Comparison of ENCODE assay signal across 8 cellular contexts in the genomic region with DNA sequence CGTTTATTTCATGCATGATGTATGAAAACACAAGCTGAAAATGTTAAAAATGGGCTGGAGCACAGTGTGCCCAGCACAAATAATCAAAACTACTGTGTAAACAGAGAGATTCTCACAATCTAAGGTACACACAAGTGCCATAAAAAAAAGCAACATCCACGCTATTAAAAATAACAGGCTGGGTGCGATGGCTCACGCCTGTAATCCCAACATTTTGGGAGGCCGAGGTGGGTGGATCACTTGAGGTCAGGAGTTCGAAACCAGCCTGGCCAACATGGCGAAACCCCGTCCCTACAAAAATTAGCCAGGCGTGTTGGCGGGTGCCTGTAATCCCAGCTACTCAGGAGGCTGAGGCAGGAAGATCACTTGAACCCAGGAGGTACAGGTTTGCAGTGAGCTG. TPM values are rescaled to one million over a fixed set of nuclear protein-coding genes. Genes with fewer than 3 reads are reported as not detected.
DNase-seq lines count a peak whose midpoint lies in the region; ATAC-seq and TF ChIP-seq lines count a peak whose summit lies in the region.
"Not testable (repeated sequence)": the region's sequence is repeated elsewhere in the genome, so short reads cannot be mapped to it uniquely, and the experiment has no call there.

No MANE protein-coding gene starts in this region.

- CTCF ChIA-PET in OCI-LY7 (lab: Charles Lee; ENCODE audit: unreplicated experiment), result not testable (repeated sequence)

- H3K4me1 ChIP-seq in BLaER1 (peaks cover 63% of the 10 kb centered on the region), GM23248 (ENCODE audit: insufficient read depth) (peaks cover 53% of the 10 kb centered on the region), OCI-LY7 (ENCODE audit: insufficient read depth, low read length, poor library complexity, severe bottlenecking) (peaks cover 29% of the 10 kb centered on the region), heart left ventricle (peaks cover 0 to 65% (median 52%) of the 10 kb centered on the region in 12 donors)

- H3K27me3 ChIP-seq in BLaER1; GM23248 (replicated peaks; ENCODE audit: insufficient read depth); heart left ventricle: not testable (repeated sequence)

- POLR2A ChIA-PET in OCI-LY7 (lab: Charles Lee), result interaction anchor here (0.8 to 2.4 kb wide), 9 partner anchors 9 to 75 kb away, joined by 3 to 14 read pairs (median 5); a partner anchor contains a TSS

- peak overlapping the region; percentile 80 for H3K4me2 ChIP-seq in BLaER1
- H3K4me2 ChIP-seq in GM23248 (ENCODE audit: unreplicated experiment), result peak overlapping the region; percentile 54
- peak overlapping the region; percentile 63 for H3K4me2 ChIP-seq in OCI-LY7 (ENCODE audit: low read length)

- ATAC-seq in activated T-cell treated with anti-CD3 and anti-CD28 coated beads, Interleukin-2, amount 50 U/mL, for 4 hours; naive B cell (ENCODE audit: low read depth in 2 of 2): not testable (repeated sequence)
- peak; percentile 9 for ATAC-seq in central memory CD8-positive, alpha-beta T cell (replicated peaks; ENCODE audit: extremely low read depth, poor library complexity, severe bottlenecking)
- ATAC-seq in heart left ventricle, result peak in 2 of 4 donors; percentile 3 to 43

- WGBS in GM23248 (ENCODE audit: low coverage in 1 of 2, low lambda C conversion rate in 2 of 2, missing lambda C conversion rate in 2 of 2), 2 experiments, result 79 to 83% methylated on average over 10 of the region's 10 CpGs
- 59 to 73% (median 67%) methylated on average over 10 of the region's 10 CpGs for WGBS in heart left ventricle, 4 donors

- BruUV-seq in OCI-LY7 (replicated peaks; lab: Mats Ljungman, UMichigan), result not testable (repeated sequence)

- H3K4me1 Mint-ChIP-seq in activated T-cell treated with anti-CD3 and anti-CD28 coated beads, Interleukin-2, amount 50 U/mL, for 4 hours (ENCODE audit: low read depth), result peaks cover 84% of the 10 kb centered on the region
- peaks cover 77% of the 10 kb centered on the region for H3K4me1 Mint-ChIP-seq in central memory CD8-positive, alpha-beta T cell
- peaks cover 58 to 87% (median 75%) of the 10 kb centered on the region in 3 donors for H3K4me1 Mint-ChIP-seq in naive B cell
- H3K4me1 Mint-ChIP-seq in stimulated activated naive CD8-positive, alpha-beta T cell treated with anti-CD3 and anti-CD28 coated beads, Interleukin-15, Interleukin-2, amounts not matched to agents 100 ng/mL and 50 ng/mL, for 24 hours (ENCODE audit: low read depth), result peaks cover 93% of the 10 kb centered on the region

- H3K9me2 ChIP-seq in GM23248 (ENCODE audit: insufficient read depth); OCI-LY7 (ENCODE audit: insufficient read depth, low read length): not testable (repeated sequence)

- H3K79me2 ChIP-seq in GM23248 (ENCODE audit: insufficient read depth) (peaks cover 98% of the 10 kb centered on the region), OCI-LY7 (ENCODE audit: insufficient read depth, low read depth, low read length) (peaks cover 100% of the 10 kb centered on the region)

- H3K27ac ChIP-seq in BLaER1, result peak overlapping the region; percentile 45
- H3K27ac ChIP-seq in GM23248, result peak overlapping the region; percentile 82
- peak overlapping the region; percentile 32 for H3K27ac ChIP-seq in OCI-LY7 (ENCODE audit: low read depth, low read length, poor library complexity, severe bottlenecking)
- peak overlapping the region in 11 of 12 donors; percentile 32 to 87 (median 78) for H3K27ac ChIP-seq in heart left ventricle

- intact Hi-C loops in OCI-LY7 (cut with micrococcal nuclease; ENCODE audit: unreplicated experiment), result not testable (repeated sequence)
- intact Hi-C loops in heart left ventricle (cut with DNase I), result loop anchor here in 1 of 10 donors (5.0 kb wide), 1 partner anchor 51 kb away; a partner anchor contains a TSS

- H3K36me3 ChIP-seq in BLaER1 (peaks cover 76% of the 10 kb centered on the region), OCI-LY7 (ENCODE audit: insufficient read depth, low read length) (peaks cover 81% of the 10 kb centered on the region)
- H3K36me3 ChIP-seq in GM23248 (ENCODE audit: low read depth); heart left ventricle: not testable (repeated sequence)

- in situ Hi-C loops in GM23248 (cut with MboI), result not testable (repeated sequence)

- H3K27ac Mint-ChIP-seq in central memory CD8-positive, alpha-beta T cell (ENCODE audit: low read depth), result peak overlapping the region; percentile 94
- peak overlapping the region; percentile 94 to 100 (median 98) for H3K27ac Mint-ChIP-seq in naive B cell
- peak overlapping the region; percentile 92 for H3K27ac Mint-ChIP-seq in stimulated activated naive CD8-positive, alpha-beta T cell treated with anti-CD3 and anti-CD28 coated beads, Interleukin-15, Interleukin-2, amounts not matched to agents 100 ng/mL and 50 ng/mL, for 24 hours

- H3K36me3 Mint-ChIP-seq in activated T-cell treated with anti-CD3 and anti-CD28 coated beads, Interleukin-2, amount 50 U/mL, for 4 hours (ENCODE audit: insufficient read depth), result peaks cover 33% of the 10 kb centered on the region
- peaks cover 26% of the 10 kb centered on the region for H3K36me3 Mint-ChIP-seq in central memory CD8-positive, alpha-beta T cell (ENCODE audit: insufficient read depth)
- not testable (repeated sequence) for H3K36me3 Mint-ChIP-seq in naive B cell
- peaks cover 61% of the 10 kb centered on the region for H3K36me3 Mint-ChIP-seq in stimulated activated naive CD8-positive, alpha-beta T cell treated with anti-CD3 and anti-CD28 coated beads, Interleukin-15, Interleukin-2, amounts not matched to agents 100 ng/mL and 50 ng/mL, for 24 hours (ENCODE audit: low read depth)

- H3K9me3 ChIP-seq in BLaER1, result peaks cover 35% of the 10 kb centered on the region
- not testable (repeated sequence) for H3K9me3 ChIP-seq in GM23248 (ENCODE audit: low read depth); OCI-LY7 (ENCODE audit: low read length); heart left ventricle

- peaks cover 100% of the 10 kb centered on the region for H4K20me1 ChIP-seq in BLaER1
- peaks cover 43% of the 10 kb centered on the region; the same call in 1 of the 2 replicates for H4K20me1 ChIP-seq in GM23248 (ENCODE audit: insufficient read depth)
- H4K20me1 ChIP-seq in OCI-LY7 (ENCODE audit: insufficient read depth, low read length), result peaks cover 21% of the 10 kb centered on the region

- H3F3A ChIP-seq in GM23248 (ENCODE audit: insufficient read depth), result peaks cover 77% of the 10 kb centered on the region

- H2AFZ ChIP-seq in GM23248; OCI-LY7 (ENCODE audit: low read length): not testable (repeated sequence)

- peak overlapping the region; percentile 71 for H3K4me3 Mint-ChIP-seq in activated T-cell treated with anti-CD3 and anti-CD28 coated beads, Interleukin-2, amount 50 U/mL, for 4 hours
- H3K4me3 Mint-ChIP-seq in central memory CD8-positive, alpha-beta T cell, result peak overlapping the region; percentile 75
- peak overlapping the region; percentile 78 to 95 (median 92) for H3K4me3 Mint-ChIP-seq in naive B cell
- H3K4me3 Mint-ChIP-seq in stimulated activated naive CD8-positive, alpha-beta T cell treated with anti-CD3 and anti-CD28 coated beads, Interleukin-15, Interleukin-2, amounts not matched to agents 100 ng/mL and 50 ng/mL, for 24 hours, result peak overlapping the region; percentile 82

- not testable (repeated sequence) for TF ChIP-seq CTCF in OCI-LY7 (conservative IDR thresholded peaks at IDR 0.05; ENCODE audit: low read length); heart left ventricle (IDR thresholded peaks at IDR 0.05)

- DNase-seq in GM23248; OCI-LY7 (ENCODE audit: low spot score); activated T-cell treated with anti-CD3 and anti-CD28 coated beads, Interleukin-2, amount 50 U/mL, for 4 hours; central memory CD8-positive, alpha-beta T cell (ENCODE audit: low spot score in 2 of 2); heart left ventricle; naive B cell: not testable (repeated sequence)

- TF ChIP-seq POLR2A in heart left ventricle (IDR thresholded peaks at IDR 0.05), result not testable (repeated sequence)

- H3K4me3 ChIP-seq in BLaER1 (peak overlapping the region; percentile 34; the same call in 1 of the 2 replicates), GM23248 (peak overlapping the region; percentile 41), OCI-LY7 (ENCODE audit: low read depth, low read length, poor library complexity, severe bottlenecking) (peak overlapping the region; percentile 37), heart left ventricle (peak overlapping the region in 9 of 12 donors; percentile 4 to 45 (median 25))

- not testable (repeated sequence) for H3K27me3 Mint-ChIP-seq in activated T-cell treated with anti-CD3 and anti-CD28 coated beads, Interleukin-2, amount 50 U/mL, for 4 hours (ENCODE audit: low read depth); central memory CD8-positive, alpha-beta T cell; naive B cell; stimulated activated naive CD8-positive, alpha-beta T cell treated with anti-CD3 and anti-CD28 coated beads, Interleukin-15, Interleukin-2, amounts not matched to agents 100 ng/mL and 50 ng/mL, for 24 hours

- H3K9me3 Mint-ChIP-seq in activated T-cell treated with anti-CD3 and anti-CD28 coated beads, Interleukin-2, amount 50 U/mL, for 4 hours; central memory CD8-positive, alpha-beta T cell; naive B cell; stimulated activated naive CD8-positive, alpha-beta T cell treated with anti-CD3 and anti-CD28 coated beads, Interleukin-15, Interleukin-2, amounts not matched to agents 100 ng/mL and 50 ng/mL, for 24 hours: not testable (repeated sequence)

- H3K9ac ChIP-seq in BLaER1 (peak overlapping the region; percentile 63; the same call in 1 of the 2 replicates), GM23248 (peak overlapping the region; percentile 53)

RNA-seq across cellular contexts. Expression of a gene that starts 22.3 kb away (rescaled TPM):
- total RNA-seq in GM23248 (2014; rRNA removed; shearing (Covaris generic)), result 397 and 400 TPM in 2 replicates
- polyA plus RNA-seq in GM23248 (2016; fragmentation: Nextera tagmentation; extraction: Ambion mirVana) (694 and 728 TPM in 2 replicates), heart left ventricle (100 to 1,000 TPM in 1 of 2 donors, 10 to 100 TPM in 1; 91.0 to 249 TPM), naive B cell (ENCODE audit: low read depth in 6 of 6) (100 to 1,000 TPM; 282 to 457 (median 344) TPM)
- total RNA-seq in OCI-LY7 (2014; rRNA removed; shearing (Covaris generic)), result 152 and 181 TPM in 2 replicates
- total RNA-seq in OCI-LY7 (2022) (252 and 268 TPM in 2 replicates), heart left ventricle (100 to 1,000 TPM; 169 to 310 (median 213) TPM)
- total RNA-seq in activated T-cell treated with anti-CD3 and anti-CD28 coated beads, Interleukin-2, amount 50 U/mL, for 4 hours, result 100 to 1,000 TPM; 641 to 717 (median 687) TPM

RNA-seq across cellular contexts. Expression of a gene that starts 52.9 kb away (rescaled TPM):
- total RNA-seq in GM23248 (2014; rRNA removed; shearing (Covaris generic)), result 25.4 and 31.8 TPM in 2 replicates
- polyA plus RNA-seq in GM23248 (2016; fragmentation: Nextera tagmentation; extraction: Ambion mirVana) (19.8 and 20.9 TPM in 2 replicates), heart left ventricle (10 to 100 TPM in 1 of 2 donors, 1 to 10 TPM in 1; 6.5 to 12.1 TPM), naive B cell (ENCODE audit: low read depth in 6 of 6) (10 to 100 TPM in 5 of 6 donors, 1 to 10 TPM in 1; 9.1 to 23.8 (median 21.3) TPM)
- total RNA-seq in OCI-LY7 (2014; rRNA removed; shearing (Covaris generic)), result 46.9 and 50.5 TPM in 2 replicates
- total RNA-seq in OCI-LY7 (2022) (83.3 and 83.9 TPM in 2 replicates), heart left ventricle (10 to 100 TPM in 8 of 9 donors, 1 to 10 TPM in 1; 8.9 to 22.4 (median 15.1) TPM)
- 10 to 100 TPM; 19.6 to 42.0 (median 21.6) TPM for total RNA-seq in activated T-cell treated with anti-CD3 and anti-CD28 coated beads, Interleukin-2, amount 50 U/mL, for 4 hours

Comparison
In these comparisons a context has a peak if more than half of its experiments do, and no peak if none do; other contexts are left out.
1. H3K27ac ChIP-seq: peak in every context shown above with its lines; median percentile 82 in GM23248; 78 in heart left ventricle; 45 in BLaER1; 32 in OCI-LY7.